In the genomic region with DNA sequence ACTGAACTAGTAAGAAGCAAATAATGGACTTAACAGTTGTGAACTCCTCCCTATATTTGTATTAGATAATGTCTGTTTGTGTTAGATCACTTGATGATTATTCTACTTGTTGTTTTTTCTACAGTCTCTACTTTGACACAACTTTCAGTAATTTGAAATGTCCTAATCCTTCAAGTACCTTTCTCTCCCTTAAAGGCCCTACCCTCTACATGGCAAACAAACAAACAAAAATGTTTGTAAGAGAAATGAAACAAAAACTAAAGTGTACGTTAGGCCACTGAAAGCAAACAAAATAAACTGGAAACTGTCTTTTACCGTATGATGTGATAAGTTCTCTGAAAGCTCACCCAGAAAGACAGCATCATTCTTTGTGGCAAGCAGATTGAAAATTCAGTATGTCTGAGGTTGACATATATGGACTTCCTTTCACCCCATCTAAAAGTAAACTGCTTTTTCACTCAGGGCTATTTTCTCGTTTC, we compare ENCODE assay signal across 9 cellular contexts.
DNase-seq lines count a peak whose midpoint lies in the region; ATAC-seq and TF ChIP-seq lines count a peak whose summit lies in the region.
"Had no signal": no experiment of that assay in that cellular context is flagged by ENCODE, and none has a peak within 500 bp of the region (broad histone marks: within the 10 kb centered on the region; RNA-seq: fewer than 3 reads in every experiment).

No MANE protein-coding gene starts in this region.

- H3K27me3 Mint-ChIP-seq in neural crest cell (ENCODE audit: low read depth) = no peaks in the 10 kb centered on the region

- intact Hi-C loops in left ventricle myocardium superior (cut with micrococcal nuclease) = no loop called here

- H3K27ac Mint-ChIP-seq in neural crest cell (ENCODE audit: unreplicated experiment) = peak overlapping the region; percentile 95

- H3K9me3 Mint-ChIP-seq in neural crest cell = no peaks in the 10 kb centered on the region

- H3K4me3 Mint-ChIP-seq in neural crest cell = no peak overlapping the region

- peak; percentile 31 for DNase-seq in NCI-H82 (lab: John Stamatoyannopoulos, UW)
- no peak for DNase-seq in neural crest cell (ENCODE audit: low read depth, low spot score)
- DNase-seq in SKM-1 treated with dmso at 0.1 percent for 144 hours (lab: John Stamatoyannopoulos, UW; ENCODE audit: unreplicated experiment) = no peak
- DNase-seq in left ventricle myocardium superior = no peak
- DNase-seq in DMS114 treated with DMSO at 0.1 percent for 48 hours (lab: John Stamatoyannopoulos, UW; ENCODE audit: unreplicated experiment) = no peak
- DNase-seq: NCI-H774, occipital lobe had no signal

- no peaks in the 10 kb centered on the region for H3K36me3 Mint-ChIP-seq in neural crest cell (ENCODE audit: low read depth)

- ATAC-seq in GM19035 (IDR thresholded peaks at IDR 0.05; ENCODE audit: unreplicated experiment) (peak; percentile 85), HG02623 (IDR thresholded peaks at IDR 0.05; ENCODE audit: unreplicated experiment) (peak; percentile 71), left ventricle myocardium superior (no peak)

- H3K4me1 Mint-ChIP-seq in neural crest cell = peaks cover 36% of the 10 kb centered on the region

- no peak for TF ChIP-seq CTCF in neural crest cell (conservative IDR thresholded peaks at IDR 0.05)
